ENCODE assay signal across 8 cellular contexts in the genomic region with DNA sequence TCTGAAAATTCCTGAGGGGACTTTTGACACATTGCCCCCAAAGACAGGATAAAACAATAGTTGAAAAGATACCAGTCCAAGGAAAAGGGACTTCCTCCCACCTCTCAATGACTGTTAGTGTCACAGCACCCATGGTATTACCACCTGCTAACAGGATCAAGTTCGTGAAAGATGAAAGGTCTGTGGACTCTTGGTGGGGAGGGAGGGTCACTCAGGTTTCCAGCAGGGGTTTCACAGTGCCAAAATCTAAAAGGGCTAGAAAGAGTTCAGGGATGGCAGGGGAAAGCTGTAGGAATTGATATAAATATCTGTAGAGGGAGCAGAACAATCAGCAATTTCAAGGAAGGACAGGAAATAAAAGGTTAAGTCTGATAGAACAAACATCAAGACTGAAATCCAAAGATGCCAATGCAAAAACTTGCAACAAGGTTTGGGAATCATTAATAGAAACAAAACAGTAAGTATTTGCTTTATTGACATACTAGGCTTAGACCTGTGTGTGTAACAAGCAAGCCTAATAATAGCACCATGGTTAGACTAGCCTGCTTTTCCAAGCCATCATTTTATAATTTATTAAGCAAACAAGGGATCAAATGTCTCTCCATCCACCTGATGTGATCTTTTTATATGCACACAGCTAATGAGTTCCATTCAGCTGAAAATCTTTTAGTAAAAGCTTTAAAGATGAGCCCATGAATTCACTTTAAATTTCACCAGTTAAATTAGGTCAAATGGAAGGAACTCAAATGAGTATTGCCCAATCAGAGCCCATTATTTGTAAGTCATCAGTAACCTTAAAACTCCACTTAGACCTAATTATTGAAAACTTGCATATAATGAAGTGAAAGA.
DNase-seq lines count a peak whose midpoint lies in the region; ATAC-seq and TF ChIP-seq lines count a peak whose summit lies in the region.

No MANE protein-coding gene starts in this region.

- H3K27me3 Mint-ChIP-seq in memory B cell = no peaks in the 10 kb centered on the region

- H3K27ac ChIP-seq in 22Rv1 (peak overlapping the region; percentile 93), HEK293 (ENCODE audit: extremely low read depth, low read depth, low read length) (no peak overlapping the region)

- peak overlapping the region; percentile 91 for H3K27ac Mint-ChIP-seq in memory B cell

- no peaks in the 10 kb centered on the region for H3K4me1 ChIP-seq in HEK293 (ENCODE audit: control insufficient read depth, insufficient read depth, low read length)

- H3K4me3 ChIP-seq in HEK293 (ENCODE audit: low read depth, low read length) = peak overlapping the region; percentile 82
- peak overlapping the region; percentile 99 for H3K4me3 ChIP-seq in astrocyte of the cerebellum (ENCODE audit: low read depth, low read length)

- TF ChIP-seq CTCF in 22Rv1 (IDR thresholded peaks at IDR 0.05) (no peak), HEK293 (tag by site-specific recombination; IDR thresholded peaks at IDR 0.05) (no peak), astrocyte of the cerebellum (IDR thresholded peaks at IDR 0.05; ENCODE audit: low read depth, low read length, missing control alignments) (no peak)

- POLR2A ChIA-PET in HEK293 (lab: Yijun Ruan, JAX) = interaction anchor here (1.8 to 13.5 kb wide), 2 partner anchors 14 to 54 kb away, joined by 8 to 272 read pairs; a partner anchor contains a TSS

- peaks cover 25% of the 10 kb centered on the region for H3K4me1 Mint-ChIP-seq in memory B cell

- no peaks in the 10 kb centered on the region for H3K9me3 Mint-ChIP-seq in memory B cell

- peaks cover 0 to 65% of the 10 kb centered on the region in 2 experiments for H3K36me3 ChIP-seq in HEK293 (ENCODE audit: control insufficient read depth in 2 of 2, insufficient read depth in 1 of 2, low read length in 2 of 2)

- H3K4me3 Mint-ChIP-seq in memory B cell = peak overlapping the region; percentile 94

- in situ Hi-C loops in astrocyte of the cerebellum (cut with HindIII; ENCODE audit: low sequenced_read_pairs) = no loop called here

- DNase-seq in astrocyte of the cerebellum (ENCODE audit: low read depth) (no peak), memory B cell (ENCODE audit: low spot score in 2 of 2) (no peak), medulla oblongata (ENCODE audit: extremely low spot score) (no peak), SHP77 (lab: John Stamatoyannopoulos, UW) (no peak)

- ATAC-seq in memory B cell (ENCODE audit: low read depth) (no peak), GM19023 (IDR thresholded peaks at IDR 0.05; ENCODE audit: unreplicated experiment) (no peak)
- no peak for ATAC-seq in activated CD4-positive, CD25-positive, alpha-beta regulatory T cell treated with anti-CD3 and anti-CD28 coated beads, Interleukin-2, amount 50 U/mL, for 24 hours

- no peaks in the 10 kb centered on the region for H3K9me3 ChIP-seq in HEK293 (ENCODE audit: control insufficient read depth, insufficient read depth, low read depth, low read length)

- peaks cover 42% of the 10 kb centered on the region for H3K36me3 Mint-ChIP-seq in memory B cell

- CTCF ChIA-PET in HEK293 (lab: Yijun Ruan, JAX) = interaction anchor here (0.9 to 14.0 kb wide), 6 partner anchors 8 to 237 kb away, joined by 3 to 135 read pairs (median 8); no protein-coding TSS in a partner anchor

TF ChIP-seq in HEK293, 187 proteins besides CTCF, POLR2A, EP300 and RAD21:
- TF ChIP-seq SP7 (tag by site-specific recombination; IDR thresholded peaks at IDR 0.05) (peak; percentile 27; the same call in 1 of the 2 replicates), ZNF202 (tag by site-specific recombination; IDR thresholded peaks at IDR 0.05; ENCODE audit: borderline replicate concordance) (no peak), ZNF366 (tag by site-specific recombination; conservative IDR thresholded peaks at IDR 0.05) (0 out of 2 replicates have a peak, but pooled peaks have one; percentile 52)
